8 cellular contexts compared by ENCODE assay signal in genomic region chr3:179149951-179150350, GRCh38. TPM values are rescaled to one million over a fixed set of nuclear protein-coding genes. Genes with fewer than 3 reads are reported as not detected.
DNase-seq lines count a peak whose midpoint lies in the region; ATAC-seq, FAIRE-seq and TF ChIP-seq lines count a peak whose summit lies in the region.

No MANE protein-coding gene starts in this region.

- DNase-seq in activated naive CD4-positive, alpha-beta T cell treated with anti-CD3 and anti-CD28 coated beads, Interleukin-2, amount 10 ng/mL, durations not matched to agents 7 days and 5 days: no peak
- no peak for DNase-seq in activated naive CD4-positive, alpha-beta T cell treated with anti-CD3 and anti-CD28 coated beads, Interleukin-2, amount 50 U/mL, for 16 hours
- DNase-seq in astrocyte (ENCODE audit: low read depth) (no peak), lower lobe of right lung (no peak), upper lobe of right lung (no peak), NOMO-1 treated with dmso at 0.1 percent for 144 hours (lab: John Stamatoyannopoulos, UW; ENCODE audit: unreplicated experiment) (no peak), SIG-M5 (lab: John Stamatoyannopoulos, UW) (no peak), small intestine (no peak)

- H3K4me3 ChIP-seq in astrocyte (ENCODE audit: insufficient read depth, low read depth, low read length) (peak overlapping the region; percentile 97), lower lobe of right lung (peak overlapping the region; percentile 94), upper lobe of right lung (peak overlapping the region; percentile 94), small intestine (ENCODE audit: low read depth in 1 of 2, low read length in 2 of 2) (no peak overlapping the region)

- H4K20me1 ChIP-seq in astrocyte (ENCODE audit: insufficient read depth, low read length): peaks cover 33% of the 10 kb centered on the region

- peak overlapping the region; percentile 97 for H3K4me3 Mint-ChIP-seq in activated naive CD4-positive, alpha-beta T cell treated with anti-CD3 and anti-CD28 coated beads, Interleukin-2, amount 10 ng/mL, durations not matched to agents 7 days and 5 days
- H3K4me3 Mint-ChIP-seq in astrocyte (ENCODE audit: unreplicated experiment): peak overlapping the region; percentile 97

- H3K27ac Mint-ChIP-seq in activated naive CD4-positive, alpha-beta T cell treated with anti-CD3 and anti-CD28 coated beads, Interleukin-2, amount 10 ng/mL, durations not matched to agents 7 days and 5 days: peak overlapping the region; percentile 98
- H3K27ac Mint-ChIP-seq in astrocyte (ENCODE audit: unreplicated experiment): peak overlapping the region; percentile 91

- peaks cover 38% of the 10 kb centered on the region for H3K4me1 Mint-ChIP-seq in activated naive CD4-positive, alpha-beta T cell treated with anti-CD3 and anti-CD28 coated beads, Interleukin-2, amount 10 ng/mL, durations not matched to agents 7 days and 5 days
- H3K4me1 Mint-ChIP-seq in astrocyte (ENCODE audit: low read depth, unreplicated experiment): peaks cover 16% of the 10 kb centered on the region

- H3K4me2 ChIP-seq in astrocyte (ENCODE audit: low read length): peak overlapping the region; percentile 94

- H3K4me1 ChIP-seq in astrocyte (ENCODE audit: insufficient read depth, low read length) (no peaks in the 10 kb centered on the region), lower lobe of right lung (peaks cover 29% of the 10 kb centered on the region), upper lobe of right lung (peaks cover 26% of the 10 kb centered on the region), small intestine (ENCODE audit: control insufficient read depth in 2 of 2, insufficient read depth in 1 of 2, low read depth in 1 of 2, low read length in 1 of 2) (no peaks in the 10 kb centered on the region)

- H3K9me3 Mint-ChIP-seq in activated naive CD4-positive, alpha-beta T cell treated with anti-CD3 and anti-CD28 coated beads, Interleukin-2, amount 10 ng/mL, durations not matched to agents 7 days and 5 days: no peaks in the 10 kb centered on the region
- no peaks in the 10 kb centered on the region for H3K9me3 Mint-ChIP-seq in astrocyte (ENCODE audit: unreplicated experiment)

- H3K9ac ChIP-seq in astrocyte (ENCODE audit: low read length): peak overlapping the region; percentile 89

- no peaks in the 10 kb centered on the region for H3K36me3 ChIP-seq in astrocyte (ENCODE audit: insufficient read depth, low read length)
- no peaks in the 10 kb centered on the region for H3K36me3 ChIP-seq in lower lobe of right lung
- H3K36me3 ChIP-seq in upper lobe of right lung: no peaks in the 10 kb centered on the region
- H3K36me3 ChIP-seq in small intestine (ENCODE audit: control insufficient read depth in 2 of 2, insufficient read depth in 2 of 2, low read length in 2 of 2): no peaks in the 10 kb centered on the region

- H3K36me3 Mint-ChIP-seq in activated naive CD4-positive, alpha-beta T cell treated with anti-CD3 and anti-CD28 coated beads, Interleukin-2, amount 10 ng/mL, durations not matched to agents 7 days and 5 days: peaks cover 5% of the 10 kb centered on the region
- no peaks in the 10 kb centered on the region for H3K36me3 Mint-ChIP-seq in astrocyte (ENCODE audit: low read depth, unreplicated experiment)

- H3K9me3 ChIP-seq in astrocyte (ENCODE audit: insufficient read depth, low read depth, low read length) (no peaks in the 10 kb centered on the region), lower lobe of right lung (no peaks in the 10 kb centered on the region), upper lobe of right lung (no peaks in the 10 kb centered on the region), small intestine (ENCODE audit: control insufficient read depth, low read depth) (no peaks in the 10 kb centered on the region)

- H3K79me2 ChIP-seq in astrocyte (ENCODE audit: insufficient read depth, low read length): peaks cover 65% of the 10 kb centered on the region

- intact Hi-C loops in lower lobe of right lung (cut with DNase I) (no loop called here), upper lobe of right lung (cut with DNase I) (no loop called here)

- no peak for TF ChIP-seq CTCF in astrocyte (IDR thresholded peaks at IDR 0.05; ENCODE audit: insufficient read depth, low read depth, low read length)
- no peak for TF ChIP-seq CTCF in lower lobe of right lung (IDR thresholded peaks at IDR 0.05)
- no peak for TF ChIP-seq CTCF in upper lobe of right lung (IDR thresholded peaks at IDR 0.05)

- H3K27me3 Mint-ChIP-seq in activated naive CD4-positive, alpha-beta T cell treated with anti-CD3 and anti-CD28 coated beads, Interleukin-2, amount 10 ng/mL, durations not matched to agents 7 days and 5 days: no peaks in the 10 kb centered on the region
- no peaks in the 10 kb centered on the region for H3K27me3 Mint-ChIP-seq in astrocyte (ENCODE audit: low read depth, unreplicated experiment)

- 27 to 37% (median 34%) methylated on average over 4 of the region's 4 CpGs for WGBS in small intestine, 3 donors

- H3K27ac ChIP-seq in astrocyte (ENCODE audit: low read depth, low read length) (peak overlapping the region; percentile 88), lower lobe of right lung (peak overlapping the region; percentile 98), upper lobe of right lung (peak overlapping the region; percentile 97), small intestine (ENCODE audit: low read depth in 1 of 2, low read length in 1 of 2) (no peak overlapping the region)

- CTCF ChIA-PET in activated naive CD4-positive, alpha-beta T cell treated with anti-CD3 and anti-CD28 coated beads, Interleukin-2, amount 10 ng/mL, durations not matched to agents 7 days and 5 days (lab: Charles Lee): interaction anchor here (0.6 kb wide), 1 partner anchor 64 kb away, joined by 3 read pairs; no protein-coding TSS in a partner anchor

- H3K27me3 ChIP-seq in astrocyte (ENCODE audit: insufficient read depth, low read length) (no peaks in the 10 kb centered on the region), lower lobe of right lung (ENCODE audit: low read depth) (no peaks in the 10 kb centered on the region), upper lobe of right lung (no peaks in the 10 kb centered on the region), small intestine (ENCODE audit: control insufficient read depth in 2 of 2, insufficient read depth in 2 of 2, low read length in 2 of 2) (no peaks in the 10 kb centered on the region)

- FAIRE-seq in astrocyte (lab: Jason Lieb, UNC) (no peak), small intestine (lab: Jason Lieb, UNC) (no peak)

- H2AFZ ChIP-seq in astrocyte (ENCODE audit: low read depth, low read length): peak overlapping the region; percentile 80

- ATAC-seq in lower lobe of right lung: no peak
- no peak for ATAC-seq in upper lobe of right lung

RNA-seq across cellular contexts. Expression of gene PIK3CA, which starts 1.8 kb away (rescaled TPM):
- 28.0 and 29.7 TPM in 2 replicates for total RNA-seq in astrocyte
- 33.5 TPM for total RNA-seq in lower lobe of right lung
- 30.6 TPM for total RNA-seq in upper lobe of right lung
- 1 to 10 TPM; 2.2 to 5.7 (median 3.6) TPM for polyA plus RNA-seq in small intestine

Comparison
In these comparisons a context has a peak if more than half of its experiments do, and no peak if none do; other contexts are left out.
1. H3K27ac ChIP-seq: peak in astrocyte (single experiment), lower lobe of right lung (single experiment) and upper lobe of right lung (single experiment); none in small intestine (0 of 2).
2. H3K4me3 ChIP-seq: peak in astrocyte (single experiment), lower lobe of right lung (single experiment) and upper lobe of right lung (single experiment); none in small intestine (0 of 2).